ENCODE assay signal across 1 cellular context in genomic region chr5:73792687-73793320, GRCh38.
TF ChIP-seq lines count a peak whose summit lies in the region.

No MANE protein-coding gene starts in this region.

TF ChIP-seq in GM23338, 12 proteins besides CTCF, POLR2A, EP300 and RAD21 (continued from another document):
- TF ChIP-seq ZNF462 (CRISPR knock-in tag; IDR thresholded peaks at IDR 0.05) = no peak
- TF ChIP-seq CREB1 (CRISPR knock-in tag; IDR thresholded peaks at IDR 0.05; ENCODE audit: low read depth) = no peak
- no peak for TF ChIP-seq NANOG (IDR thresholded peaks at IDR 0.05; ENCODE audit: borderline replicate concordance)
- no peak for TF ChIP-seq ZNF114 (CRISPR knock-in tag; IDR thresholded peaks at IDR 0.05)
